ENCODE assay signal across 6 cellular contexts in the genomic region with DNA sequence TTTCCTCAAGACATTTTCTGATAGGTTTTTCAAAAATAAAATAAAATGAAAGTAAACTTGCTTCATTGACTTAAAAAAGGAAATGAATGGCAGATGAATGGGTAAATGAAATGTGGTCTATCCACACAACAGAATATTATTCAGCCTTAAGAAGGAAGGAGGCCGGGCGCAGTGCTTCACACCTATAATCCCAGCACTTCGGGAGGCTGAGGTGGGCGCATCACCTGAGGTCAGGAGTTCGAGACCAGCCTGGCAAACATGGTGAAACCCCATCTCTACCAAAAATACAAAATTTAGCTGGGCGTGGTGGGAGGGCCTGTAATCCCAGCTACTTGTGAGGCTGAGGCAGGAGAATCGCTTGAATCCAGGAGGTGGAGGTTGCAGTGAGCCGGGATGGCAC. TPM values are rescaled to one million over a fixed set of nuclear protein-coding genes. Genes with fewer than 3 reads are reported as not detected.
"Had no signal": no experiment of that assay in that cellular context is flagged by ENCODE, and none has a peak within 500 bp of the region (broad histone marks: within the 10 kb centered on the region; RNA-seq: fewer than 3 reads in every experiment).

No MANE protein-coding gene starts in this region.

RNA-seq across cellular contexts. Expression of a gene that starts 3.7 kb away (rescaled TPM):
- total RNA-seq: natural killer cell, neural crest cell, osteocyte, progenitor cell of endocrine pancreas, smooth muscle cell had no signal
- polyA plus RNA-seq: naive thymus-derived CD4-positive, alpha-beta T cell; smooth muscle cell had no signal
